2 cellular contexts compared by ENCODE assay signal in genomic region chr15:99163271-99164062, GRCh38.
TF ChIP-seq lines count a peak whose summit lies in the region.

No MANE protein-coding gene starts in this region.

TF ChIP-seq in IMR-90, 13 proteins besides CTCF, POLR2A, EP300 and RAD21:
- no peak for TF ChIP-seq NFE2L2 (IDR thresholded peaks at IDR 0.05; ENCODE audit: low read depth, low read length)
- no peak for TF ChIP-seq MAFK (IDR thresholded peaks at IDR 0.05; ENCODE audit: low read depth, low read length)
- TF ChIP-seq ELK1 (IDR thresholded peaks at IDR 0.05; ENCODE audit: borderline replicate concordance, low read depth, low read length), result no peak

TF ChIP-seq in GM12891, 5 proteins besides CTCF, POLR2A, EP300 and RAD21:
- TF ChIP-seq SPI1 (IDR thresholded peaks at IDR 0.05; ENCODE audit: low read depth, low read length) (no peak), TAF1 (IDR thresholded peaks at IDR 0.05; ENCODE audit: low read depth, low read length) (no peak), PAX5 (IDR thresholded peaks at IDR 0.05; ENCODE audit: insufficient read depth, low read length, severe bottlenecking) (no peak), POLR2AphosphoS5 (IDR thresholded peaks at IDR 0.05; ENCODE audit: low read depth, low read length) (no peak), POU2F2 (IDR thresholded peaks at IDR 0.05; ENCODE audit: low read depth, low read length) (no peak)
